22 cellular contexts compared by ENCODE assay signal in the genomic region with DNA sequence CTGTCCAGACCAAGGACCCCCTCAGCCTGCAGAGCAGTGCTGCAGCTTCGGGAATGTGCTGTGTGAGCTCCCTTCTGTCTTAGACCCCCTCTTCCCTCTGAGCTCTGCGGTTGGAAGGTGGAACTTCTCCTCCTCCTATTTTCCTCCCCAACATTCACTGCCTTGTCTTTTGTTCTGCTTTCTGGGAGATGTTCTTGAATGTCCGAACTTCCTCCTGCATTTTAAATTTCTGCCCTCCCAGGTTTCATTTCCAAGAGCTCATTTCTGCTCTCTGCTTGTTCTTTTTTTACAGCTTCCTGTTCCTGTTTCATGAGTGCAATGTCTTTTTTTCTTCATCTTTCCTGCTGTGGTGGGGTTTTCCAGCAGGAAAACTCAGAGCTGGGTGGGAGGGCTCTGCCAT. TPM values are rescaled to one million over a fixed set of nuclear protein-coding genes. Genes with fewer than 3 reads are reported as not detected.
DNase-seq lines count a peak whose midpoint lies in the region; ATAC-seq and TF ChIP-seq lines count a peak whose summit lies in the region.
"Had no signal": no experiment of that assay in that cellular context is flagged by ENCODE, and none has a peak within 500 bp of the region (broad histone marks: within the 10 kb centered on the region; RNA-seq: fewer than 3 reads in every experiment).

No MANE protein-coding gene starts in this region.

- H3K27me3 ChIP-seq in left ventricle myocardium inferior (ENCODE audit: low read depth), result no peaks in the 10 kb centered on the region
- H3K27me3 ChIP-seq: adrenal gland, uterus had no signal

- peaks cover 9% of the 10 kb centered on the region for H3K4me1 Mint-ChIP-seq in endothelial cell (ENCODE audit: unreplicated experiment)

- ATAC-seq in left cardiac atrium, result no peak
- ATAC-seq: sciatic nerve had no signal

- H3K9me3 Mint-ChIP-seq in endothelial cell (ENCODE audit: unreplicated experiment), result no peaks in the 10 kb centered on the region

- H3K4me3 Mint-ChIP-seq in endothelial cell (ENCODE audit: unreplicated experiment), result peak overlapping the region; percentile 38
- H3K4me3 Mint-ChIP-seq: activated CD4-positive, alpha-beta memory T cell treated with anti-CD3 and anti-CD28 coated beads for 36 hours; naive B cell had no signal

- TF ChIP-seq CTCF in left ventricle myocardium inferior (IDR thresholded peaks at IDR 0.05; ENCODE audit: borderline replicate concordance), result no peak
- no peak for TF ChIP-seq CTCF in endothelial cell (IDR thresholded peaks at IDR 0.05; ENCODE audit: unreplicated experiment)

- peaks cover 12% of the 10 kb centered on the region for H3K27me3 Mint-ChIP-seq in endothelial cell (ENCODE audit: unreplicated experiment)
- H3K27me3 Mint-ChIP-seq: activated CD4-positive, alpha-beta memory T cell treated with anti-CD3 and anti-CD28 coated beads for 36 hours had no signal

- H3K36me3 Mint-ChIP-seq in endothelial cell (ENCODE audit: low read depth, unreplicated experiment), result peaks cover 6% of the 10 kb centered on the region
- H3K36me3 Mint-ChIP-seq: activated CD4-positive, alpha-beta memory T cell treated with anti-CD3 and anti-CD28 coated beads for 36 hours had no signal

- H3K4me3 ChIP-seq in left ventricle myocardium inferior, result no peak overlapping the region
- H3K4me3 ChIP-seq: adrenal gland, uterus had no signal

- intact Hi-C loops in left ventricle myocardium inferior (cut with micrococcal nuclease) (no loop called here), left cardiac atrium (cut with DNase I) (loop anchor here (10.0 kb wide), 2 partner anchors 46 to 146 kb away; a partner anchor contains a TSS)

- H3K9me3 ChIP-seq in left ventricle myocardium inferior (replicated peaks), result peaks cover 8% of the 10 kb centered on the region
- H3K9me3 ChIP-seq: adrenal gland had no signal

- no peaks in the 10 kb centered on the region for H3K4me1 ChIP-seq in left ventricle myocardium inferior
- H3K4me1 ChIP-seq: adrenal gland, parathyroid adenoma, uterus had no signal

- peak overlapping the region; percentile 39 for H3K27ac ChIP-seq in left ventricle myocardium inferior (replicated peaks)
- H3K27ac ChIP-seq: adrenal gland, parathyroid adenoma, uterus had no signal

- DNase-seq in left ventricle myocardium inferior, result no peak
- DNase-seq in left cardiac atrium, result no peak
- DNase-seq in NOMO-1 treated with dmso at 0.1 percent for 144 hours (lab: John Stamatoyannopoulos, UW; ENCODE audit: unreplicated experiment), result peak; percentile 79
- no peak for DNase-seq in endothelial cell (ENCODE audit: low spot score)
- DNase-seq in NCI-H1694 treated with DMSO at 0.1 percent for 48 hours (lab: John Stamatoyannopoulos, UW), result no peak
- DNase-seq in A172 (ENCODE audit: low spot score), result no peak
- no peak for DNase-seq in activated naive CD4-positive, alpha-beta T cell treated with Interleukin-2 at 50 U/mL for 16 hours
- DNase-seq in islet precursor cell, result no peak
- DNase-seq: activated CD4-positive, alpha-beta memory T cell treated with anti-CD3 and anti-CD28 coated beads for 36 hours; activated gamma-delta T cell; adrenal gland; C1 segment of cervical spinal cord; dermis blood vessel endothelial cell; mammary epithelial cell; naive B cell; NCI-H1105 treated with DMSO at 0.1 percent for 48 hours; NCI-H524; stimulated activated CD4-positive, alpha-beta T cell treated with anti-CD3 and anti-CD28 coated beads, Interleukin-15, amount 100 ng/mL, for 24 hours; substantia nigra; uterus had no signal

- peak overlapping the region; percentile 80 for H3K27ac Mint-ChIP-seq in endothelial cell (ENCODE audit: unreplicated experiment)
- H3K27ac Mint-ChIP-seq: activated CD4-positive, alpha-beta memory T cell treated with anti-CD3 and anti-CD28 coated beads for 36 hours had no signal

- H3K36me3 ChIP-seq in left ventricle myocardium inferior, result no peaks in the 10 kb centered on the region
- H3K36me3 ChIP-seq: adrenal gland, uterus had no signal

RNA-seq across cellular contexts. Expression of a gene that starts 29.3 kb away (rescaled TPM):
- 8.5 TPM for total RNA-seq in left ventricle myocardium inferior
- total RNA-seq in left cardiac atrium, result 10 to 100 TPM; 10.6 to 14.9 TPM
- total RNA-seq in endothelial cell (ENCODE audit: unreplicated experiment), result 21.0 TPM
- 63.7 and 77.7 TPM in 2 replicates for total RNA-seq in A172 (2014; rRNA removed; shearing (Covaris generic))

RNA-seq across cellular contexts. Expression of a gene that starts 42.6 kb away (rescaled TPM):
- total RNA-seq in left ventricle myocardium inferior (40.6 TPM), left cardiac atrium (10 to 100 TPM; 33.0 to 40.2 TPM), endothelial cell (ENCODE audit: unreplicated experiment) (66.5 TPM)
- total RNA-seq in A172 (2014; rRNA removed; shearing (Covaris generic)), result 106 and 145 TPM in 2 replicates

RNA-seq across cellular contexts. Expression of a gene that starts 46.3 kb away (rescaled TPM):
- 79.6 TPM for total RNA-seq in left ventricle myocardium inferior
- 10 to 100 TPM; 65.1 to 69.4 TPM for total RNA-seq in left cardiac atrium
- total RNA-seq in endothelial cell (ENCODE audit: unreplicated experiment), result 22.6 TPM
- 73.4 and 73.5 TPM in 2 replicates for total RNA-seq in A172 (2014; rRNA removed; shearing (Covaris generic))
